ENCODE assay signal across 1 cellular context in genomic region chr19:41398603-41399002, GRCh38.
TF ChIP-seq lines count a peak whose summit lies in the region.

No MANE protein-coding gene starts in this region.

TF ChIP-seq in K562, 482 proteins besides CTCF, POLR2A, EP300 and RAD21:
- no peak for TF ChIP-seq FOXM1 (IDR thresholded peaks at IDR 0.05; ENCODE audit: low read depth)
- TF ChIP-seq FOXM1 (CRISPR knock-in tag; IDR thresholded peaks at IDR 0.05; ENCODE audit: low read depth), result no peak
- no peak for TF ChIP-seq GTF2A2 (tag; IDR thresholded peaks at IDR 0.05)
- TF ChIP-seq RFX1 (IDR thresholded peaks at IDR 0.05), result peak; percentile 71
